14 cellular contexts compared by ENCODE assay signal in genomic region chr1:189775343-189775742, GRCh38.
A peak's percentile ranks its signal among the peaks of the same experiment; 100 is the strongest.
DNase-seq lines count a peak whose midpoint lies in the region; TF ChIP-seq lines count a peak whose summit lies in the region.
"Had no signal": no experiment of that assay in that cellular context is flagged by ENCODE, and none has a peak within 500 bp of the region (broad histone marks: within the 10 kb centered on the region; RNA-seq: fewer than 3 reads in every experiment).

No MANE protein-coding gene starts in this region.

- no peaks in the 10 kb centered on the region for H3K27me3 ChIP-seq in vagina

- intact Hi-C loops in vagina (cut with DNase I), result no loop called here

- CTCF ChIA-PET in RWPE1 (lab: Yijun Ruan, JAX), result interaction anchor here (0.6 kb wide), 1 partner anchor 794 kb away, joined by 3 read pairs; no protein-coding TSS in a partner anchor

- no peaks in the 10 kb centered on the region for H3K9me3 ChIP-seq in vagina

- no peaks in the 10 kb centered on the region for H3K4me1 ChIP-seq in vagina

- no peak for TF ChIP-seq CTCF in RWPE1 (conservative IDR thresholded peaks at IDR 0.05; ENCODE audit: low read depth)
- TF ChIP-seq CTCF in retinal pigment epithelial cell (conservative IDR thresholded peaks at IDR 0.05; ENCODE audit: low read depth, low read length), result no peak
- TF ChIP-seq CTCF in GM10266 (IDR thresholded peaks at IDR 0.05; ENCODE audit: control insufficient read depth, insufficient read depth, low read depth, missing control alignments), result no peak
- TF ChIP-seq CTCF in vagina (IDR thresholded peaks at IDR 0.05), result no peak

- H3K36me3 ChIP-seq in vagina, result no peaks in the 10 kb centered on the region

- DNase-seq in ELR (ENCODE audit: low read depth) (peak; percentile 82), RWPE1 (ENCODE audit: low spot score) (peak; percentile 14), fibroblast of peridontal ligament (ENCODE audit: extremely low read depth) (peak; percentile 92), retinal pigment epithelial cell (ENCODE audit: low read depth) (peak; percentile 96), GM10266 (ENCODE audit: extremely low spot score) (no peak), midbrain (lab: John Stamatoyannopoulos, UW) (no peak), foreskin melanocyte (no peak), vagina (ENCODE audit: extremely low spot score in 2 of 2) (no peak)
- DNase-seq: activated CD8-positive, alpha-beta T cell treated with anti-CD3 and anti-CD28 coated beads for 36 hours; activated effector memory CD4-positive, alpha-beta T cell treated with anti-CD3 and anti-CD28 coated beads, Interleukin-2, amount 50 U/mL, for 16 hours; CD4-positive, alpha-beta memory T cell; immature natural killer cell; NCI-H510A; T-helper 9 cell had no signal

- POLR2A ChIA-PET in RWPE1 (lab: Yijun Ruan, JAX; ENCODE audit: low non-redundant PET), result no interaction called here

- no peak overlapping the region for H3K4me3 ChIP-seq in retinal pigment epithelial cell (ENCODE audit: low read length)
- H3K4me3 ChIP-seq in vagina, result no peak overlapping the region

- TF ChIP-seq POLR2A in vagina (IDR thresholded peaks at IDR 0.05), result no peak

- H3K27ac ChIP-seq in RWPE1 (no peak overlapping the region), vagina (no peak overlapping the region)

Comparison
In these comparisons a context has a peak if more than half of its experiments do, and no peak if none do; other contexts are left out.
1. DNase-seq: peak in ELR (single experiment), RWPE1 (single experiment), fibroblast of peridontal ligament (single experiment) and retinal pigment epithelial cell (single experiment); none in GM10266 (single experiment), midbrain (single experiment), foreskin melanocyte (single experiment) and vagina (0 of 2).